ENCODE assay signal across 12 cellular contexts in genomic region chr4:10114147-10114546, GRCh38. TPM values are rescaled to one million over a fixed set of nuclear protein-coding genes. Genes with fewer than 3 reads are reported as not detected.
DNase-seq lines count a peak whose midpoint lies in the region; ATAC-seq and TF ChIP-seq lines count a peak whose summit lies in the region.
"Had no signal": no experiment of that assay in that cellular context is flagged by ENCODE, and none has a peak within 500 bp of the region (broad histone marks: within the 10 kb centered on the region; RNA-seq: fewer than 3 reads in every experiment).

No MANE protein-coding gene starts in this region.

- intact Hi-C loops in CD14-positive monocyte (cut with micrococcal nuclease) = no loop called here

- peaks cover 48 to 68% of the 10 kb centered on the region in 2 donors for H3K36me3 ChIP-seq in neuronal stem cell (replicated peaks in 1 of 2; ENCODE audit: control insufficient read depth in 2 of 2, insufficient read depth in 2 of 2, low read length in 2 of 2)

- peak overlapping the region in 5 of 7 donors; percentile 10 to 70 (median 46) for H3K27ac Mint-ChIP-seq in CD14-positive monocyte
- peak overlapping the region in 1 of 3 donors; percentile 99 for H3K27ac Mint-ChIP-seq in IgD-negative memory B cell
- H3K27ac Mint-ChIP-seq in central memory CD8-positive, alpha-beta T cell (ENCODE audit: low read depth) = peak overlapping the region; percentile 85

- no peak overlapping the region for H3K4me3 ChIP-seq in neuronal stem cell (ENCODE audit: low read length in 2 of 2)

- whole genome bisulfite sequencing in neuronal stem cell (ENCODE audit: extremely low coverage in 2 of 2, insufficient read length in 2 of 2, insufficient replicate concordance in 1 of 2), 2 donors = no CpG with 5 or more reads among the region's 4 CpGs

- H3K27me3 ChIP-seq in neuronal stem cell (ENCODE audit: control insufficient read depth in 3 of 3, insufficient read depth in 3 of 3, low read depth in 1 of 3, low read length in 3 of 3) = no peaks in the 10 kb centered on the region

- H3K18ac ChIP-seq in neuronal stem cell (ENCODE audit: low read length) = no peak overlapping the region

- no peak overlapping the region for H2BK120ac ChIP-seq in neuronal stem cell (ENCODE audit: low read depth, low read length)

- peaks cover 57 to 62% of the 10 kb centered on the region in 2 donors for H3K36me3 Mint-ChIP-seq in CD14-positive monocyte
- no peaks in the 10 kb centered on the region for H3K36me3 Mint-ChIP-seq in IgD-negative memory B cell
- peaks cover 65% of the 10 kb centered on the region for H3K36me3 Mint-ChIP-seq in central memory CD8-positive, alpha-beta T cell (ENCODE audit: insufficient read depth)

- no peak overlapping the region for H2AK5ac ChIP-seq in neuronal stem cell (ENCODE audit: low read depth, low read length)

- no peak overlapping the region for H3K23ac ChIP-seq in neuronal stem cell (ENCODE audit: low read depth, low read length, poor library complexity)

- no peak overlapping the region for H2AFZ ChIP-seq in neuronal stem cell (ENCODE audit: low read length)
- H2AFZ ChIP-seq: PC-9 had no signal

- DNase-seq in CD14-positive monocyte (ENCODE audit: low spot score) = no peak
- DNase-seq in central memory CD8-positive, alpha-beta T cell (ENCODE audit: low spot score in 2 of 2) = no peak
- no peak for DNase-seq in neuronal stem cell (ENCODE audit: low spot score)
- no peak for DNase-seq in islet precursor cell
- DNase-seq in DMS 273 (lab: John Stamatoyannopoulos, UW; ENCODE audit: unreplicated experiment) = no peak
- DNase-seq in CD1c-positive myeloid dendritic cell (ENCODE audit: extremely low spot score) = no peak
- DNase-seq: amygdala, NCI-H2081, PC-9, retina had no signal

- H3K9ac ChIP-seq in neuronal stem cell (ENCODE audit: low read depth, low read length, poor library complexity) = peak overlapping the region; percentile 1

- no peaks in the 10 kb centered on the region for H3K9me3 Mint-ChIP-seq in CD14-positive monocyte
- H3K9me3 Mint-ChIP-seq in IgD-negative memory B cell = no peaks in the 10 kb centered on the region
- H3K9me3 Mint-ChIP-seq in central memory CD8-positive, alpha-beta T cell = no peaks in the 10 kb centered on the region

- no peaks in the 10 kb centered on the region for H3K9me3 ChIP-seq in neuronal stem cell (replicated peaks in 1 of 2; ENCODE audit: control insufficient read depth in 2 of 2, insufficient read depth in 1 of 2, low read depth in 1 of 2, low read length in 2 of 2)

- no peak overlapping the region for H4K91ac ChIP-seq in neuronal stem cell (ENCODE audit: low read depth, low read length, poor library complexity)

- TF ChIP-seq CTCF in CD14-positive monocyte (IDR thresholded peaks at IDR 0.05) = no peak

- no peak for ATAC-seq in central memory CD8-positive, alpha-beta T cell (replicated peaks; ENCODE audit: extremely low read depth, poor library complexity, severe bottlenecking)
- no peak for ATAC-seq in GM19452 (IDR thresholded peaks at IDR 0.05; ENCODE audit: unreplicated experiment)

- H3K4me2 ChIP-seq in neuronal stem cell (ENCODE audit: insufficient read depth, low read length, poor library complexity, severe bottlenecking) = no peak overlapping the region

- H3K27me3 Mint-ChIP-seq in CD14-positive monocyte (ENCODE audit: low read depth in 3 of 3) (peaks cover 0 to 7% (median 0%) of the 10 kb centered on the region in 3 donors), IgD-negative memory B cell (peaks cover 1% of the 10 kb centered on the region)
- no peaks in the 10 kb centered on the region for H3K27me3 Mint-ChIP-seq in central memory CD8-positive, alpha-beta T cell

- no peak overlapping the region for H2BK5ac ChIP-seq in neuronal stem cell (ENCODE audit: low read length)

- H3K27ac ChIP-seq in neuronal stem cell (replicated peaks; ENCODE audit: low read length) = no peak overlapping the region
- H3K27ac ChIP-seq: PC-9 had no signal

- H4K8ac ChIP-seq in neuronal stem cell (ENCODE audit: low read depth, low read length) = no peak overlapping the region

- no peak overlapping the region for H2BK12ac ChIP-seq in neuronal stem cell (ENCODE audit: low read length)

- no peak overlapping the region for H3K14ac ChIP-seq in neuronal stem cell (ENCODE audit: low read length)

- H3K4me1 Mint-ChIP-seq in CD14-positive monocyte (peaks cover 70% of the 10 kb centered on the region), IgD-negative memory B cell (peaks cover 37 to 58% (median 57%) of the 10 kb centered on the region in 3 donors)
- peaks cover 80% of the 10 kb centered on the region for H3K4me1 Mint-ChIP-seq in central memory CD8-positive, alpha-beta T cell

- peaks cover 8% of the 10 kb centered on the region for H3K79me1 ChIP-seq in neuronal stem cell (ENCODE audit: low read depth, low read length)

- H2BK15ac ChIP-seq in neuronal stem cell (ENCODE audit: low read length) = no peak overlapping the region

- no peak overlapping the region for H3K4ac ChIP-seq in neuronal stem cell (ENCODE audit: low read length)

- H3K4me3 Mint-ChIP-seq in CD14-positive monocyte (no peak overlapping the region), IgD-negative memory B cell (peak overlapping the region; percentile 63 to 98 (median 86))
- peak overlapping the region; percentile 98 for H3K4me3 Mint-ChIP-seq in central memory CD8-positive, alpha-beta T cell

- H3K4me1 ChIP-seq in neuronal stem cell (ENCODE audit: control insufficient read depth in 2 of 2, insufficient read depth in 1 of 2, low read depth in 1 of 2, low read length in 2 of 2) = peaks cover 8 to 11% of the 10 kb centered on the region in 2 donors

RNA-seq across cellular contexts. Expression of gene WDR1, which starts 2.5 kb away (rescaled TPM):
- polyA plus RNA-seq in CD14-positive monocyte (100 to 1,000 TPM; 243 to 251 TPM), IgD-negative memory B cell (213 TPM)
- 78.8 TPM for polyA plus RNA-seq in neuronal stem cell (2013, experiment 1 of 2)
- 78.7 TPM for polyA plus RNA-seq in neuronal stem cell (2013, experiment 2 of 2)

Comparison
In these comparisons a context has a peak if more than half of its experiments do, and no peak if none do; other contexts are left out.
1. H3K4me3 Mint-ChIP-seq: peak in IgD-negative memory B cell (4 of 4) and central memory CD8-positive, alpha-beta T cell (single experiment); none in CD14-positive monocyte (0 of 2).